ENCODE assay signal across 8 cellular contexts in genomic region chr1:27365372-27366112, GRCh38. TPM values are rescaled to one million over a fixed set of nuclear protein-coding genes. Genes with fewer than 3 reads are reported as not detected.
DNase-seq lines count a peak whose midpoint lies in the region; TF ChIP-seq lines count a peak whose summit lies in the region.

No MANE protein-coding gene starts in this region.

- peak in 1 of 2 donors; percentile 47 for TF ChIP-seq POLR2A in suprapubic skin (IDR thresholded peaks at IDR 0.05)

- no peaks in the 10 kb centered on the region for H3K79me2 ChIP-seq in MM.1S (ENCODE audit: low read length)

- H3K4me2 ChIP-seq in MM.1S (ENCODE audit: low read depth, low read length) = peak overlapping the region; percentile 99

- H2AFZ ChIP-seq in MM.1S (ENCODE audit: low read length) = peak overlapping the region; percentile 95

- H3K9me3 ChIP-seq in MM.1S (replicated peaks; ENCODE audit: insufficient read depth, low read length) = no peaks in the 10 kb centered on the region
- no peaks in the 10 kb centered on the region for H3K9me3 ChIP-seq in suprapubic skin

- H3K27ac ChIP-seq in MM.1S (ENCODE audit: low read length) (no peak overlapping the region), suprapubic skin (peak overlapping the region; percentile 99)

- no peaks in the 10 kb centered on the region for H3K9me3 Mint-ChIP-seq in activated naive CD4-positive, alpha-beta T cell treated with anti-CD3 and anti-CD28 coated beads, Interleukin-2, amount 10 ng/mL, durations not matched to agents 7 days and 5 days

- H3K4me3 ChIP-seq in MM.1S (ENCODE audit: low read length) (peak overlapping the region; percentile 79), suprapubic skin (peak overlapping the region; percentile 60)

- TF ChIP-seq CTCF in MM.1S (IDR thresholded peaks at IDR 0.05; ENCODE audit: low read length) (no peak), suprapubic skin (IDR thresholded peaks at IDR 0.05) (no peak)

- H3K9ac ChIP-seq in MM.1S (ENCODE audit: low read length) = peak overlapping the region; percentile 46; the same call in 1 of the 2 replicates

- under 1% methylated on average over 37 of the region's 40 CpGs for WGBS in suprapubic skin

- H3K4me1 Mint-ChIP-seq in activated naive CD4-positive, alpha-beta T cell treated with anti-CD3 and anti-CD28 coated beads, Interleukin-2, amount 10 ng/mL, durations not matched to agents 7 days and 5 days = peaks cover 53% of the 10 kb centered on the region

- H3K36me3 Mint-ChIP-seq in activated naive CD4-positive, alpha-beta T cell treated with anti-CD3 and anti-CD28 coated beads, Interleukin-2, amount 10 ng/mL, durations not matched to agents 7 days and 5 days = no peaks in the 10 kb centered on the region

- no peaks in the 10 kb centered on the region for H3K27me3 ChIP-seq in MM.1S (replicated peaks; ENCODE audit: insufficient read depth, low read length)
- no peaks in the 10 kb centered on the region for H3K27me3 ChIP-seq in suprapubic skin

- H3F3A ChIP-seq in MM.1S (ENCODE audit: insufficient read depth, low read length) = peaks cover 3% of the 10 kb centered on the region; the same call in 1 of the 2 replicates

- in situ Hi-C loops in SK-MEL-5 (cut with HindIII; ENCODE audit: low pct_unique_long_range_greater_than_20kb, low sequenced_read_pairs) = no loop called here

- H3K27ac Mint-ChIP-seq in activated naive CD4-positive, alpha-beta T cell treated with anti-CD3 and anti-CD28 coated beads, Interleukin-2, amount 10 ng/mL, durations not matched to agents 7 days and 5 days = peak overlapping the region; percentile 81

- no peaks in the 10 kb centered on the region for H3K36me3 ChIP-seq in MM.1S (replicated peaks; ENCODE audit: insufficient read depth, low read length)
- peaks cover 40% of the 10 kb centered on the region for H3K36me3 ChIP-seq in suprapubic skin

- no peak for TF ChIP-seq EP300 in suprapubic skin (IDR thresholded peaks at IDR 0.05)

- H3K9me2 ChIP-seq in MM.1S (replicated peaks; ENCODE audit: insufficient read depth, low read length) = no peaks in the 10 kb centered on the region

- CTCF ChIA-PET in activated naive CD4-positive, alpha-beta T cell treated with anti-CD3 and anti-CD28 coated beads, Interleukin-2, amount 10 ng/mL, durations not matched to agents 7 days and 5 days (lab: Charles Lee) = interaction anchor here (0.6 to 8.4 kb wide), 17 partner anchors 9 to 319 kb away, joined by 3 to 96 read pairs (median 4); partner anchors contain the start of gene GPR3

- H4K20me1 ChIP-seq in MM.1S (ENCODE audit: insufficient read depth, low read length) = no peaks in the 10 kb centered on the region

- peak overlapping the region; percentile 84 for H3K4me3 Mint-ChIP-seq in activated naive CD4-positive, alpha-beta T cell treated with anti-CD3 and anti-CD28 coated beads, Interleukin-2, amount 10 ng/mL, durations not matched to agents 7 days and 5 days

- peaks cover 8% of the 10 kb centered on the region for H3K4me1 ChIP-seq in MM.1S (ENCODE audit: low read length)
- H3K4me1 ChIP-seq in suprapubic skin = peaks cover 53% of the 10 kb centered on the region

- peak; percentile 97 for DNase-seq in AG08396 (ENCODE audit: low spot score)
- DNase-seq in GM19240 (ENCODE audit: insufficient read length, low spot score) = peak; percentile 89
- peak; percentile 73 for DNase-seq in MM.1S
- peak; percentile 90 for DNase-seq in SK-MEL-5 (ENCODE audit: low read depth, low spot score)
- DNase-seq in activated naive CD4-positive, alpha-beta T cell treated with anti-CD3 and anti-CD28 coated beads, Interleukin-2, amount 10 ng/mL, durations not matched to agents 7 days and 5 days = peak; percentile 87
- peak; percentile 93 for DNase-seq in germinal center (ENCODE audit: low spot score)
- peak; percentile 50 for DNase-seq in non-pigmented ciliary epithelial cell (ENCODE audit: low read depth)
- peak; percentile 95 to 97 for DNase-seq in suprapubic skin (ENCODE audit: low spot score in 2 of 2)

- peaks cover 19% of the 10 kb centered on the region for H3K27me3 Mint-ChIP-seq in activated naive CD4-positive, alpha-beta T cell treated with anti-CD3 and anti-CD28 coated beads, Interleukin-2, amount 10 ng/mL, durations not matched to agents 7 days and 5 days

RNA-seq across cellular contexts. Expression of gene MAP3K6, which starts 1.2 kb away (rescaled TPM):
- total RNA-seq in SK-MEL-5 (2014; rRNA removed; shearing (Covaris generic)) = 5.5 and 6.4 TPM in 2 replicates
- 10.8 and 13.9 TPM in 2 replicates for polyA plus RNA-seq in SK-MEL-5 (2015; cell fraction: cytosol; rRNA removed)
- 128 and 135 TPM in 2 replicates for polyA plus RNA-seq in SK-MEL-5 (2015; cell fraction: nucleus; rRNA removed)
- 100 to 1,000 TPM in 3 of 4 donors, 10 to 100 TPM in 1; 85.4 to 147 (median 137) TPM for total RNA-seq in suprapubic skin

RNA-seq across cellular contexts. Expression of gene FCN3, which starts 9.1 kb away (rescaled TPM):
- total RNA-seq in SK-MEL-5 (2014; rRNA removed; shearing (Covaris generic)) = not detected in 2 replicates
- polyA plus RNA-seq in SK-MEL-5 (2015; cell fraction: cytosol; rRNA removed) = not detected in 2 replicates
- polyA plus RNA-seq in SK-MEL-5 (2015; cell fraction: nucleus; rRNA removed) = not detected in 2 replicates
- 1 to 10 TPM; 2.3 to 7.1 (median 3.7) TPM for total RNA-seq in suprapubic skin

RNA-seq across cellular contexts. Expression of gene CD164L2, which starts 17.6 kb away (rescaled TPM):
- total RNA-seq in SK-MEL-5 (2014; rRNA removed; shearing (Covaris generic)) = not detected in 2 replicates
- not detected in 2 replicates for polyA plus RNA-seq in SK-MEL-5 (2015; cell fraction: cytosol; rRNA removed)
- not detected in 2 replicates for polyA plus RNA-seq in SK-MEL-5 (2015; cell fraction: nucleus; rRNA removed)
- 10 to 100 TPM in 2 of 4 donors, 1 to 10 TPM in 2; 5.9 to 14.3 (median 10.3) TPM for total RNA-seq in suprapubic skin

RNA-seq across cellular contexts. Expression of gene SYTL1, which starts 23.7 kb away (rescaled TPM):
- total RNA-seq in SK-MEL-5 (2014; rRNA removed; shearing (Covaris generic)) = not detected in 2 replicates
- polyA plus RNA-seq in SK-MEL-5 (2015; cell fraction: cytosol; rRNA removed) = not detected in 2 replicates
- polyA plus RNA-seq in SK-MEL-5 (2015; cell fraction: nucleus; rRNA removed) = 0.59 TPM in 1 of 2 replicates, not detected in the other
- total RNA-seq in suprapubic skin = 100 to 1,000 TPM; 142 to 176 (median 168) TPM

RNA-seq across cellular contexts. Expression of gene GPR3, which starts 26.9 kb away (rescaled TPM):
- total RNA-seq in SK-MEL-5 (2014; rRNA removed; shearing (Covaris generic)) = 1.7 and 2.1 TPM in 2 replicates
- polyA plus RNA-seq in SK-MEL-5 (2015; cell fraction: cytosol; rRNA removed) = 9.1 and 12.1 TPM in 2 replicates
- 6.9 and 14.4 TPM in 2 replicates for polyA plus RNA-seq in SK-MEL-5 (2015; cell fraction: nucleus; rRNA removed)
- under 1 TPM in 2 of 4 donors, not detected in 2; 0.36 to 0.81 TPM for total RNA-seq in suprapubic skin

Comparison
In these comparisons a context has a peak if more than half of its experiments do, and no peak if none do; other contexts are left out.
1. RNA of gene MAP3K6, which starts 1.2 kb away (total RNA-seq): 85.4 to 147 TPM in suprapubic skin; 5.5 to 6.4 TPM in SK-MEL-5; every median in the first group is over 10 times any median in the second.
2. Peak in every context shown above with its lines, with median percentiles within 50 percentile points of each other: DNase-seq.